In the genomic region with DNA sequence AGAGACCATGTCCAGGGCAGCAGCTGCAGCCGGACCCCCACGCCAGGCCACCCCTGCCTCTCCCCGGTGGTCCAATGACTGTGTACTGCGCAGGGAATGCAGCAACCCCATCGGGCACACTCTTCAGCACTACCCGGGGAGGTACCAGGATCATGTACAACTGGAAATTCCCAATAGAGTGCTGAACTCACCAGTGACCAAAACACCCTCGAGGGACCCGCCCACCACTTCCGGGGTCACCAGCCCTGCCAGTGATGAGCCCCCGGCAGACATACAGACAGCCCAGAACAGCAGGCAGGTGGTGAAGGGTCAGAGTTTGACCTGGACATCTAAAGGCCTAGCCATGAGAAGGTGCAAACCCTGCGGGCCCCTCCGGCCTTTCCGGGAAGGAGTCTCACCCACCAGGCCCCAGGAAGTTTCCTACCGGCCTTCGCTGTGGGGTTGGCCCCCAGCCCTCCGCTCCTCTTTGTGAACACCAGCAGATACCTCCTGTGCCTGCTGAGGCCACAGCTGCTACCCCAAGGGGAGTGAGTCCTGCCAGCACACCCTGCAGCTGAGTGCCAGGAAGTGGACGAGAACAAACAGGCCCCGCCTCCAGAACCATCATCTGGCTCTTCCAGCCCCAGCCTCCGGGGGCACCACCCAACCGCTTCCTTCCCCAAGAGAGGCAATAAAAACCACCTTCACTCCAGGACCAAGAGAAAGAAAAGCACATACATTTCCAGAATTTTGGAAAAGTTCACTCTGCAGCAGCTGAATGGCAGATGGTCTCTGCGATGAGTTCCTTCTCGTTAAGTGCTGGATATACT, we compare ENCODE assay signal across 8 cellular contexts.
DNase-seq lines count a peak whose midpoint lies in the region; ATAC-seq and TF ChIP-seq lines count a peak whose summit lies in the region.

No MANE protein-coding gene starts in this region.

- H3K27ac ChIP-seq in VCaP, result peak overlapping the region; percentile 84
- peak overlapping the region; percentile 2 for H3K27ac ChIP-seq in caudate nucleus (ENCODE audit: low read depth, low read length)

- peak; percentile 26; the same call in 1 of the 2 replicates for TF ChIP-seq CTCF in VCaP (conservative IDR thresholded peaks at IDR 0.05)

- ATAC-seq in GM21576 (IDR thresholded peaks at IDR 0.05; ENCODE audit: unreplicated experiment) (peak; percentile 86), HG03565 (IDR thresholded peaks at IDR 0.05; ENCODE audit: unreplicated experiment) (no peak)

- peak; percentile 80 for DNase-seq in DMS 273 treated with DMSO at 0.1 percent for 48 hours (lab: John Stamatoyannopoulos, UW)
- peak; percentile 34 for DNase-seq in LoVo (ENCODE audit: low spot score)
- peak in 10 of 61 donors; percentile 2 to 25 (median 8) for DNase-seq in caudate nucleus (lab: John Stamatoyannopoulos, UW)
- DNase-seq in left kidney (ENCODE audit: low read depth, low spot score), result peak; percentile 28
- peak; percentile 17 to 43 (median 32) for DNase-seq in stimulated activated CD4-positive, alpha-beta T cell treated with anti-CD3 and anti-CD28 coated beads, TNF-alpha, amount 100 ng/mL, for 48 hours (ENCODE audit: low read depth in 3 of 3)
